16 cellular contexts compared by ENCODE assay signal in genomic region chr1:38135621-38136414, GRCh38.
"Had no signal": no experiment of that assay in that cellular context is flagged by ENCODE, and none has a peak within 500 bp of the region (broad histone marks: within the 10 kb centered on the region; RNA-seq: fewer than 3 reads in every experiment).

No MANE protein-coding gene starts in this region.

- ATAC-seq: heart left ventricle; naive thymus-derived CD4-positive, alpha-beta T cell; stimulated activated memory B cell treated with anti-CD40 and anti-IgM and Interleukin-4, amounts not matched to agents 10 μg/mL and 1 μg/mL and 100 μg/mL, for 72 hours had no signal

- H3K4me3 Mint-ChIP-seq: activated naive CD8-positive, alpha-beta T cell; stimulated activated memory B cell treated with anti-CD40 and anti-IgM and Interleukin-4, amounts not matched to agents 10 μg/mL and 1 μg/mL and 100 μg/mL, for 72 hours had no signal

- H3K4me3 ChIP-seq: dorsolateral prefrontal cortex, heart left ventricle, sigmoid colon had no signal

- H3K36me3 Mint-ChIP-seq: activated naive CD8-positive, alpha-beta T cell; immature natural killer cell; naive thymus-derived CD4-positive, alpha-beta T cell; stimulated activated memory B cell treated with anti-CD40 and anti-IgM and Interleukin-4, amounts not matched to agents 10 μg/mL and 1 μg/mL and 100 μg/mL, for 72 hours had no signal

- H3K27ac ChIP-seq: heart left ventricle, sigmoid colon, VCaP had no signal

- H3K36me3 ChIP-seq: heart left ventricle, sigmoid colon had no signal

- H3K9me3 ChIP-seq: heart left ventricle, sigmoid colon had no signal

- H3K27ac Mint-ChIP-seq: activated naive CD8-positive, alpha-beta T cell; naive thymus-derived CD4-positive, alpha-beta T cell; stimulated activated memory B cell treated with anti-CD40 and anti-IgM and Interleukin-4, amounts not matched to agents 10 μg/mL and 1 μg/mL and 100 μg/mL, for 72 hours had no signal

- H3K9me3 Mint-ChIP-seq: stimulated activated memory B cell treated with anti-CD40 and anti-IgM and Interleukin-4, amounts not matched to agents 10 μg/mL and 1 μg/mL and 100 μg/mL, for 72 hours had no signal

- H3K4me1 Mint-ChIP-seq: immature natural killer cell had no signal

- DNase-seq: activated CD4-positive, alpha-beta T cell treated with anti-CD3 and anti-CD28 coated beads, Interleukin-2, amount 50 U/mL, for 48 hours; activated T-cell treated with anti-CD3 and anti-CD28 coated beads for 4 hours; dorsolateral prefrontal cortex; erythroblast; heart left ventricle; immature natural killer cell; kidney glomerular epithelial cell; mesendoderm; naive thymus-derived CD4-positive, alpha-beta T cell; nucleus accumbens; sigmoid colon; stimulated activated CD4-positive, alpha-beta T cell treated with anti-CD3 and anti-CD28 coated beads, Interleukin-4, amount 100 ng/mL, for 4 hours; T-helper 2 cell had no signal
